Comparison of ENCODE assay signal across 8 cellular contexts in the genomic region with DNA sequence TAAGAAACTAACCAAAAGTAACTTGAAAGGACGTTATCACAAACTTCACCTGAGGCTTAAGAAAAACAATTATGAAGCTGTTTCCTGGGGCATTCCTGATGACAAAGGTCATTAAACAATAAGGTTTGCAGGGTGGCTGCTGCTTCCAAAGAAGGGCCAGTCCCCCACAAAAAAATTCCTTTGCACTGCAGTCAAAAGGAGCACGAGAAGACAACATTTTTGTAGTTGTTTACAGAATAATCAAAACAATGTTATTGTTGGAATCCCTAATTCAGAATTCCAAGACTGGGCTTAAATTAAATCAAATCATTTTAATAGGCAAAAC. TPM values are rescaled to one million over a fixed set of nuclear protein-coding genes. Genes with fewer than 3 reads are reported as not detected.
DNase-seq lines count a peak whose midpoint lies in the region; ATAC-seq and TF ChIP-seq lines count a peak whose summit lies in the region.
"Had no signal": no experiment of that assay in that cellular context is flagged by ENCODE, and none has a peak within 500 bp of the region (broad histone marks: within the 10 kb centered on the region; RNA-seq: fewer than 3 reads in every experiment).

No MANE protein-coding gene starts in this region.

- 12 to 18% (median 15%) methylated on average over 2 of the region's 2 CpGs for WGBS in stomach, 5 donors

- H3K27me3 ChIP-seq in HUES6 (ENCODE audit: control insufficient read depth, insufficient read depth, low read length) = no peaks in the 10 kb centered on the region
- H3K27me3 ChIP-seq in iPS-20b (ENCODE audit: insufficient read depth, low read length) = no peaks in the 10 kb centered on the region
- no peaks in the 10 kb centered on the region for H3K27me3 ChIP-seq in stomach

- H3K27ac ChIP-seq in HUES6 (ENCODE audit: low read depth, low read length) (peak overlapping the region; percentile 87), iPS-20b (ENCODE audit: low read length) (peak overlapping the region; percentile 34), stomach (peak overlapping the region; percentile 58 to 84 (median 75))

- no peak overlapping the region for H3K4me3 Mint-ChIP-seq in activated T-helper 2 cell treated with anti-CD3 and anti-CD28 coated beads, Interferon-gamma antibody, Interleukin-2, Interleukin-4, amounts not matched to agents 10 μg/mL and 5 μg/mL and 100 μg/mL, durations not matched to agents 14 hours and 24 hours and 36 hours (ENCODE audit: low read depth)

- peaks cover 17% of the 10 kb centered on the region for H3K4me1 Mint-ChIP-seq in activated T-helper 2 cell treated with anti-CD3 and anti-CD28 coated beads, Interferon-gamma antibody, Interleukin-2, Interleukin-4, amounts not matched to agents 10 μg/mL and 5 μg/mL and 100 μg/mL, durations not matched to agents 14 hours and 24 hours and 36 hours (ENCODE audit: low read depth)

- intact Hi-C loops in activated T-helper 2 cell treated with anti-CD3 and anti-CD28 coated beads, Interferon-gamma antibody, Interleukin-2, Interleukin-4, amounts not matched to agents 10 μg/mL and 5 μg/mL and 100 μg/mL, durations not matched to agents 14 hours and 24 hours and 36 hours (cut with micrococcal nuclease) = no loop called here
- intact Hi-C loops in stomach (cut with DNase I; ENCODE audit: low total_unique reads) = no loop called here

- DNase-seq in activated T-helper 2 cell treated with anti-CD3 and anti-CD28 coated beads, Interferon-gamma antibody, Interleukin-2, Interleukin-4, amounts not matched to agents 10 μg/mL and 5 μg/mL and 100 μg/mL, durations not matched to agents 14 hours and 24 hours and 36 hours (ENCODE audit: low spot score) = no peak
- DNase-seq in stomach (no peak), SKM-1 treated with dmso at 0.1 percent for 144 hours (lab: John Stamatoyannopoulos, UW; ENCODE audit: unreplicated experiment) (no peak)
- no peak for DNase-seq in activated CD4-positive, alpha-beta T cell treated with anti-CD3 and anti-CD28 coated beads for 1 hour

- no peak for TF ChIP-seq EP300 in stomach (IDR thresholded peaks at IDR 0.05)

- H3K9ac ChIP-seq in HUES6 (ENCODE audit: low read length) (peak overlapping the region; percentile 23), iPS-20b (ENCODE audit: low read depth, low read length) (peak overlapping the region; percentile 79; the same call in 1 of the 2 replicates)

- H3K9me3 Mint-ChIP-seq in activated T-helper 2 cell treated with anti-CD3 and anti-CD28 coated beads, Interferon-gamma antibody, Interleukin-2, Interleukin-4, amounts not matched to agents 10 μg/mL and 5 μg/mL and 100 μg/mL, durations not matched to agents 14 hours and 24 hours and 36 hours = no peaks in the 10 kb centered on the region

- ATAC-seq in HG03135 (IDR thresholded peaks at IDR 0.05; ENCODE audit: unreplicated experiment) = no peak

- TF ChIP-seq POLR2A in stomach (IDR thresholded peaks at IDR 0.05) = no peak

- H3K9me3 ChIP-seq in HUES6 (ENCODE audit: control insufficient read depth, insufficient read depth, low read depth, low read length) (no peaks in the 10 kb centered on the region), iPS-20b (ENCODE audit: insufficient read depth, low read depth, low read length) (no peaks in the 10 kb centered on the region), stomach (no peaks in the 10 kb centered on the region)

- peaks cover 29% of the 10 kb centered on the region for H3K4me1 ChIP-seq in HUES6 (ENCODE audit: control insufficient read depth, insufficient read depth, low read length)
- H3K4me1 ChIP-seq in iPS-20b (ENCODE audit: insufficient read depth, low read length) = peaks cover 31% of the 10 kb centered on the region
- H3K4me1 ChIP-seq in stomach = peaks cover 35 to 60% (median 47%) of the 10 kb centered on the region in 4 donors

- peak overlapping the region; percentile 47 for H3K27ac Mint-ChIP-seq in activated T-helper 2 cell treated with anti-CD3 and anti-CD28 coated beads, Interferon-gamma antibody, Interleukin-2, Interleukin-4, amounts not matched to agents 10 μg/mL and 5 μg/mL and 100 μg/mL, durations not matched to agents 14 hours and 24 hours and 36 hours

- H3K27me3 Mint-ChIP-seq in activated T-helper 2 cell treated with anti-CD3 and anti-CD28 coated beads, Interferon-gamma antibody, Interleukin-2, Interleukin-4, amounts not matched to agents 10 μg/mL and 5 μg/mL and 100 μg/mL, durations not matched to agents 14 hours and 24 hours and 36 hours (ENCODE audit: low read depth) = peaks cover 11% of the 10 kb centered on the region

- H3K36me3 ChIP-seq in HUES6 (ENCODE audit: control insufficient read depth, insufficient read depth, low read length) (no peaks in the 10 kb centered on the region), iPS-20b (ENCODE audit: insufficient read depth, low read depth, low read length) (no peaks in the 10 kb centered on the region), stomach (no peaks in the 10 kb centered on the region)

- H3K4me3 ChIP-seq in HUES6 (ENCODE audit: low read depth, low read length) (peak overlapping the region; percentile 37), iPS-20b (ENCODE audit: low read length) (peak overlapping the region; percentile 58), stomach (no peak overlapping the region)

- no peak for TF ChIP-seq CTCF in stomach (IDR thresholded peaks at IDR 0.05)

- no peaks in the 10 kb centered on the region for H3K36me3 Mint-ChIP-seq in activated T-helper 2 cell treated with anti-CD3 and anti-CD28 coated beads, Interferon-gamma antibody, Interleukin-2, Interleukin-4, amounts not matched to agents 10 μg/mL and 5 μg/mL and 100 μg/mL, durations not matched to agents 14 hours and 24 hours and 36 hours (ENCODE audit: low read depth)

RNA-seq across cellular contexts. Expression of gene USP54, which starts 0.4 kb away (rescaled TPM):
- total RNA-seq in activated T-helper 2 cell treated with anti-CD3 and anti-CD28 coated beads, Interferon-gamma antibody, Interleukin-2, Interleukin-4, amounts not matched to agents 10 μg/mL and 5 μg/mL and 100 μg/mL, durations not matched to agents 14 hours and 24 hours and 36 hours = 5.4 and 5.7 TPM in 2 replicates
- total RNA-seq in stomach = 100 to 1,000 TPM in 4 of 5 donors, 10 to 100 TPM in 1; 33.0 to 369 (median 112) TPM
- 10 to 100 TPM in 2 of 3 donors, 1 to 10 TPM in 1; 7.3 to 17.3 (median 11.1) TPM for polyA plus RNA-seq in stomach

RNA-seq across cellular contexts. Expression of gene MYOZ1, which starts 49.7 kb away (rescaled TPM):
- not detected in 2 replicates for total RNA-seq in activated T-helper 2 cell treated with anti-CD3 and anti-CD28 coated beads, Interferon-gamma antibody, Interleukin-2, Interleukin-4, amounts not matched to agents 10 μg/mL and 5 μg/mL and 100 μg/mL, durations not matched to agents 14 hours and 24 hours and 36 hours
- 1 to 10 TPM in 1 of 5 donors, not detected in 4; 1.3 TPM for total RNA-seq in stomach
- 1 to 10 TPM in 1 of 3 donors, under 1 TPM in 2; 0.18 to 1.2 (median 0.19) TPM for polyA plus RNA-seq in stomach
- total RNA-seq: LHCN-M2 had no signal

Comparison
In these comparisons a context has a peak if more than half of its experiments do, and no peak if none do; other contexts are left out.
1. H3K27ac ChIP-seq: peak in every context shown above with its lines; median percentile 87 in HUES6; 75 in stomach; 34 in iPS-20b.
2. H3K4me3 ChIP-seq: peak in HUES6 (single experiment) and iPS-20b (single experiment); none in stomach (0 of 4).